In genomic region chr3:165040186-165040585, GRCh38 we compare ENCODE assay signal across 1 cellular context.
TF ChIP-seq lines count a peak whose summit lies in the region.

No MANE protein-coding gene starts in this region.

TF ChIP-seq in HCT116, 20 proteins besides CTCF, POLR2A, EP300 and RAD21 (continued from another document):
- TF ChIP-seq ATF3 (IDR thresholded peaks at IDR 0.05) = no peak
- TF ChIP-seq EZH2phosphoT487 (IDR thresholded peaks at IDR 0.05; ENCODE audit: borderline replicate concordance) = no peak
- no peak for TF ChIP-seq FOSL1 (IDR thresholded peaks at IDR 0.05; ENCODE audit: low read depth)
- no peak for TF ChIP-seq SRF (IDR thresholded peaks at IDR 0.05; ENCODE audit: low read depth)
- TF ChIP-seq YY1 (IDR thresholded peaks at IDR 0.05; ENCODE audit: extremely low read depth, insufficient replicate concordance, low read depth, low read length) = no peak
- TF ChIP-seq ZNF274 (IDR thresholded peaks at IDR 0.05; ENCODE audit: low read depth, low read length) = no peak
- no peak for TF ChIP-seq ZBTB33 (IDR thresholded peaks at IDR 0.05; ENCODE audit: extremely low read depth, insufficient replicate concordance, low read length)
- TF ChIP-seq REST (IDR thresholded peaks at IDR 0.05; ENCODE audit: low read depth) = no peak
- no peak for TF ChIP-seq CEBPB (IDR thresholded peaks at IDR 0.05; ENCODE audit: low read depth)
